Comparison of ENCODE assay signal across 9 cellular contexts in genomic region chr16:31142109-31143035, GRCh38. TPM values are rescaled to one million over a fixed set of nuclear protein-coding genes. Genes with fewer than 3 reads are reported as not detected.
A peak's percentile ranks its signal among the peaks of the same experiment; 100 is the strongest.
DNase-seq lines count a peak whose midpoint lies in the region; ATAC-seq, FAIRE-seq and TF ChIP-seq lines count a peak whose summit lies in the region.
"Had no signal": no experiment of that assay in that cellular context is flagged by ENCODE, and none has a peak within 500 bp of the region (broad histone marks: within the 10 kb centered on the region; RNA-seq: fewer than 3 reads in every experiment).

No MANE protein-coding gene starts in this region.

- H3K27ac ChIP-seq in kidney (ENCODE audit: low read depth in 2 of 2, low read length in 2 of 2), result peak overlapping the region; percentile 66 to 77

- peak overlapping the region; percentile 39 to 72 for H3K4me3 ChIP-seq in kidney (ENCODE audit: low read length in 2 of 2)

- peak; percentile 92 for FAIRE-seq in kidney (lab: Jason Lieb, UNC)
- FAIRE-seq: colon had no signal

- peaks cover 7 to 22% of the 10 kb centered on the region in 2 donors for H3K4me1 ChIP-seq in kidney (ENCODE audit: control insufficient read depth in 1 of 2, insufficient read depth in 1 of 2, low read depth in 1 of 2, low read length in 2 of 2)

- H3K9me3 ChIP-seq in kidney (ENCODE audit: control insufficient read depth in 1 of 2, low read length in 2 of 2), result no peaks in the 10 kb centered on the region

- intact Hi-C loops in kidney (cut with DNase I), result no loop called here

- peak; percentile 96 for TF ChIP-seq CTCF in kidney (IDR thresholded peaks at IDR 0.05; ENCODE audit: borderline replicate concordance, extremely low read depth, insufficient read depth)

- H3K9ac ChIP-seq in kidney (ENCODE audit: low read length in 2 of 2), result peak overlapping the region; percentile 25 to 59

- no peaks in the 10 kb centered on the region for H3K36me3 ChIP-seq in kidney (ENCODE audit: control insufficient read depth in 1 of 2, insufficient read depth in 2 of 2, low read length in 2 of 2)

- peak; percentile 100 for DNase-seq in AG20443 (ENCODE audit: low spot score)
- peak; percentile 99 for DNase-seq in NCI-H345 treated with DMSO at 0.1 percent for 48 hours (lab: John Stamatoyannopoulos, UW; ENCODE audit: unreplicated experiment)
- DNase-seq in activated CD4-positive, CD25-positive, alpha-beta regulatory T cell treated with anti-CD3 and anti-CD28 coated beads, Interleukin-2, amount 50 U/mL, for 16 hours (ENCODE audit: low read depth, low spot score), result peak; percentile 89
- peak; percentile 97 for DNase-seq in cerebellar cortex (ENCODE audit: low spot score)
- DNase-seq in kidney, result peak; percentile 100
- DNase-seq in stimulated activated CD4-positive, alpha-beta T cell treated with anti-CD3 and anti-CD28 coated beads, Interleukin-15, amount 100 ng/mL, for 1 hour (ENCODE audit: low read depth in 1 of 2, low spot score in 1 of 2), result peak; percentile 93 to 96

- ATAC-seq in GM19035 (IDR thresholded peaks at IDR 0.05; ENCODE audit: unreplicated experiment) (peak; percentile 90), HG03354 (IDR thresholded peaks at IDR 0.05; ENCODE audit: poor library complexity, severe bottlenecking, unreplicated experiment) (peak; percentile 84)

RNA-seq across cellular contexts. Expression of gene PRSS8, which starts 6.8 kb away (rescaled TPM):
- total RNA-seq in kidney, result 64.6 TPM
- polyA plus RNA-seq in kidney (ENCODE audit: insufficient read depth, low read depth, low replicate concordance), result 187 TPM

RNA-seq across cellular contexts. Expression of gene PRSS36, which starts 7.5 kb away (rescaled TPM):
- total RNA-seq in kidney, result 4.1 TPM
- polyA plus RNA-seq in kidney (ENCODE audit: insufficient read depth, low read depth, low replicate concordance), result 1.7 TPM

RNA-seq across cellular contexts. Expression of gene KAT8, which starts 24.9 kb away (rescaled TPM):
- total RNA-seq in kidney, result 83.8 TPM
- 40.9 TPM for polyA plus RNA-seq in kidney (ENCODE audit: insufficient read depth, low read depth, low replicate concordance)

RNA-seq across cellular contexts. Expression of gene BCKDK, which starts 34.2 kb away (rescaled TPM):
- total RNA-seq in kidney, result 47.6 TPM
- 70.6 TPM for polyA plus RNA-seq in kidney (ENCODE audit: insufficient read depth, low read depth, low replicate concordance)

RNA-seq across cellular contexts. Expression of gene FUS, which starts 37.6 kb away (rescaled TPM):
- 333 TPM for total RNA-seq in kidney
- polyA plus RNA-seq in kidney (ENCODE audit: insufficient read depth, low read depth, low replicate concordance), result 180 TPM

Comparison
In these comparisons a context has a peak if more than half of its experiments do, and no peak if none do; other contexts are left out.
1. Peak in every context shown above with its lines: DNase-seq, ATAC-seq, H3K4me3 ChIP-seq and H3K27ac ChIP-seq.